9 cellular contexts compared by ENCODE assay signal in the genomic region with DNA sequence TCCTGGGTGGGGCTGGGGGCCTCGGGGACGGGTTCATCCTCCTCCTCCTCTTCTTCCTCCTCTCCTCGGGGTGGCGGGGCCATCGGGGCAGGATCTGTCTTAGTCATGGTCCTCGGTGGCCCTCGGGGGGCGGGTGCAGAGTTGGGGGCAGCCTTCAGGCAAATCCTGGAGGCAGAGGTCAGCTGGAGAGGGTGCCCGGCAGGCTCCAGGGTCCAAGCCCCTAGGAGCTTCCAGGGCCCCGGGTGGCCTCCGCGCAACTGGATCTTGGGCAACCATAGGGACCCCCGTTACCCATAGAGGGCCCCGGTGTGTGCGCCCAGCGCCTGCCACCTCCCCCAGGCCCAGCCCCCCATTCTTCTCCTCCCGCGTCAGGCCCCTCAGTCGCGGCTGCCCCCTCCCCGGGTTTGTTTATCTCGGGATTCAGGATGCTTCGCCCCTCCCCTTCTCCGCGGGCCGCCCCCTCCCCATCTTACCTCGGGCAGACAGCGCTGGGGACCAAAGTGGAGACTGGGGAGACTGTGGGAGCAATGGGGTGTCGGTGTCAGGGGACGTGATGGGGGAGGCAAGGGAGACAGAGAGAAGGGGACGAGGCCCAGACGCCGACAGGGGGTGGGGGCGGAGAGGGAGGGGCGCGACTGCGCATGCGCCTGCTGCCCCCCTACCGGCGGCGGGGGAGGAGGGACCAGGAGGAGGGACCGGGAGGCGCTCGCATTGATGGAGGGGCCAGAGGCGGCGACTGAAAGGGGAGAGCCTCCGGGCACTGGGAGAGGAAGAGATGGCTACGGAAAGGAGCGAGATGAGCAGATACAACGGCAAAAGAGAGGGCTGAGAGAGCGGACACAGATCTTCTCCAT. TPM values are rescaled to one million over a fixed set of nuclear protein-coding genes. Genes with fewer than 3 reads are reported as not detected.
DNase-seq lines count a peak whose midpoint lies in the region; ATAC-seq and TF ChIP-seq lines count a peak whose summit lies in the region.
"Had no signal": no experiment of that assay in that cellular context is flagged by ENCODE, and none has a peak within 500 bp of the region (broad histone marks: within the 10 kb centered on the region; RNA-seq: fewer than 3 reads in every experiment).

A gene with protein sequence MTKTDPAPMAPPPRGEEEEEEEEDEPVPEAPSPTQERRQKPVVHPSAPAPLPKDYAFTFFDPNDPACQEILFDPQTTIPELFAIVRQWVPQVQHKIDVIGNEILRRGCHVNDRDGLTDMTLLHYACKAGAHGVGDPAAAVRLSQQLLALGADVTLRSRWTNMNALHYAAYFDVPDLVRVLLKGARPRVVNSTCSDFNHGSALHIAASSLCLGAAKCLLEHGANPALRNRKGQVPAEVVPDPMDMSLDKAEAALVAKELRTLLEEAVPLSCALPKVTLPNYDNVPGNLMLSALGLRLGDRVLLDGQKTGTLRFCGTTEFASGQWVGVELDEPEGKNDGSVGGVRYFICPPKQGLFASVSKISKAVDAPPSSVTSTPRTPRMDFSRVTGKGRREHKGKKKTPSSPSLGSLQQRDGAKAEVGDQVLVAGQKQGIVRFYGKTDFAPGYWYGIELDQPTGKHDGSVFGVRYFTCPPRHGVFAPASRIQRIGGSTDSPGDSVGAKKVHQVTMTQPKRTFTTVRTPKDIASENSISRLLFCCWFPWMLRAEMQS (minus strand): TSS at position 623 of the 854 bp plus-strand sequence. CDS start 516 bp downstream, at position 107.

- H4K8ac ChIP-seq in mesenchymal stem cell (ENCODE audit: low read length) = peak within 1 kb of the TSS; percentile 93

- POLR2A ChIA-PET in BJ (lab: Charles Lee) = no interaction called here
- POLR2A ChIA-PET in activated CD8-positive, alpha-beta T cell treated with anti-CD3 and anti-CD28 coated beads for 36 hours (lab: Charles Lee) = no interaction called here

- intact Hi-C loops in activated CD8-positive, alpha-beta T cell treated with anti-CD3 and anti-CD28 coated beads for 36 hours (cut with micrococcal nuclease) = no loop called here

- peak; percentile 66 for ATAC-seq in activated CD8-positive, alpha-beta T cell treated with anti-CD3 and anti-CD28 coated beads for 36 hours
- no peak for ATAC-seq in HG03139 (IDR thresholded peaks at IDR 0.05; ENCODE audit: unreplicated experiment)
- no peak for ATAC-seq in HG02973 (IDR thresholded peaks at IDR 0.05; ENCODE audit: unreplicated experiment)

- H3K36me3 ChIP-seq in BJ (ENCODE audit: control insufficient read depth, insufficient read depth, low read length) (peaks cover 3% of the 10 kb centered on the region; the same call in 1 of the 2 replicates), KOPT-K1 (ENCODE audit: insufficient read depth, low read length) (peaks cover 13% of the 10 kb centered on the region), mesenchymal stem cell (ENCODE audit: control insufficient read depth in 1 of 2, insufficient read depth in 2 of 2, low read depth in 1 of 2, low read length in 2 of 2) (peaks cover 21 to 22% of the 10 kb centered on the region in 2 experiments)

- peak within 1 kb of the TSS; percentile 60 for H2BK15ac ChIP-seq in mesenchymal stem cell (ENCODE audit: low read depth, poor library complexity, severe bottlenecking)

- peak within 1 kb of the TSS in 1 of 2 experiments; percentile 43 for H2BK12ac ChIP-seq in mesenchymal stem cell (ENCODE audit: low read length in 2 of 2)

- H2AK5ac ChIP-seq in mesenchymal stem cell (ENCODE audit: low read length, severe bottlenecking) = no peak within 1 kb of the TSS

- H3K9me3 Mint-ChIP-seq in activated CD8-positive, alpha-beta T cell treated with anti-CD3 and anti-CD28 coated beads for 36 hours = no peaks in the 10 kb centered on the region

- no peak within 1 kb of the TSS for H2BK5ac ChIP-seq in mesenchymal stem cell (ENCODE audit: low read depth, low read length, poor library complexity, severe bottlenecking)

- peak within 1 kb of the TSS; percentile 81 to 94 for H3K4ac ChIP-seq in mesenchymal stem cell (ENCODE audit: low read depth in 1 of 2, low read length in 2 of 2)

- H3K23ac ChIP-seq in mesenchymal stem cell (ENCODE audit: low read length in 2 of 2) = no peak within 1 kb of the TSS

- peak within 1 kb of the TSS in 1 of 2 experiments; percentile 94 for H3K14ac ChIP-seq in mesenchymal stem cell (ENCODE audit: low read length in 2 of 2)

- peaks cover 17% of the 10 kb centered on the region for H3K79me1 ChIP-seq in mesenchymal stem cell (replicated peaks; ENCODE audit: low read length, poor library complexity, severe bottlenecking)

- H2AFZ ChIP-seq in mesenchymal stem cell (ENCODE audit: low read depth, low read length) = peak within 1 kb of the TSS; percentile 99

- H3K4me1 ChIP-seq in mesenchymal stem cell (ENCODE audit: control insufficient read depth, insufficient read depth, low read depth, low read length) = peaks cover 7% of the 10 kb centered on the region

- peak within 1 kb of the TSS; percentile 84 for H4K91ac ChIP-seq in mesenchymal stem cell (ENCODE audit: low read length)

- H3K36me3 Mint-ChIP-seq in activated CD8-positive, alpha-beta T cell treated with anti-CD3 and anti-CD28 coated beads for 36 hours (ENCODE audit: low read depth) = peaks cover 12% of the 10 kb centered on the region

- CTCF ChIA-PET in BJ (lab: Yijun Ruan, JAX) = interaction anchor here (2.2 kb wide), 1 partner anchor 10 kb away, joined by 7 read pairs; no protein-coding TSS in a partner anchor
- CTCF ChIA-PET in activated CD8-positive, alpha-beta T cell treated with anti-CD3 and anti-CD28 coated beads for 36 hours (lab: Charles Lee) = no interaction called here

- H3K27me3 Mint-ChIP-seq in activated CD8-positive, alpha-beta T cell treated with anti-CD3 and anti-CD28 coated beads for 36 hours = peaks cover 2% of the 10 kb centered on the region

- peak within 1 kb of the TSS; percentile 95 for H3K4me2 ChIP-seq in mesenchymal stem cell (ENCODE audit: low read length, poor library complexity, severe bottlenecking)

- H3K9ac ChIP-seq in mesenchymal stem cell (ENCODE audit: low read length) = peak within 1 kb of the TSS; percentile 89

- H3K27ac ChIP-seq in KOPT-K1 (ENCODE audit: low read depth, low read length, poor library complexity, severe bottlenecking) = peak within 1 kb of the TSS; percentile 12
- no peak within 1 kb of the TSS for H3K27ac ChIP-seq in mesenchymal stem cell (ENCODE audit: low read length, poor library complexity, severe bottlenecking)
- H3K27ac ChIP-seq: neutrophil had no signal

- H3K9me3 ChIP-seq in KOPT-K1 (ENCODE audit: insufficient read depth, low read length, poor library complexity, severe bottlenecking) = no peaks in the 10 kb centered on the region
- no peaks in the 10 kb centered on the region for H3K9me3 ChIP-seq in mesenchymal stem cell (ENCODE audit: control insufficient read depth, low read length)
- H3K9me3 ChIP-seq: neutrophil had no signal

- H3K18ac ChIP-seq in mesenchymal stem cell (ENCODE audit: low read depth in 1 of 2, low read length in 2 of 2) = peak within 1 kb of the TSS; percentile 23 to 95

- 7% methylated on average over 31 of the region's 51 CpGs for WGBS in mesenchymal stem cell

- peaks cover 25% of the 10 kb centered on the region for H3K4me1 Mint-ChIP-seq in activated CD8-positive, alpha-beta T cell treated with anti-CD3 and anti-CD28 coated beads for 36 hours (ENCODE audit: low read depth)

- peak within 1 kb of the TSS; percentile 38 for H3K4me3 Mint-ChIP-seq in activated CD8-positive, alpha-beta T cell treated with anti-CD3 and anti-CD28 coated beads for 36 hours

- no peaks in the 10 kb centered on the region for H3K27me3 ChIP-seq in BJ (ENCODE audit: control insufficient read depth, insufficient read depth, low read length)
- no peaks in the 10 kb centered on the region for H3K27me3 ChIP-seq in mesenchymal stem cell (ENCODE audit: control insufficient read depth in 1 of 2, insufficient read depth in 1 of 2, low read length in 2 of 2)

- H3K27ac Mint-ChIP-seq in activated CD8-positive, alpha-beta T cell treated with anti-CD3 and anti-CD28 coated beads for 36 hours = no peak within 1 kb of the TSS

- TF ChIP-seq CTCF in BJ (IDR thresholded peaks at IDR 0.05; ENCODE audit: insufficient read depth, low read depth, low read length) = 0 out of 2 replicates have a peak, but pooled peaks have one; percentile 10
- TF ChIP-seq CTCF in activated CD8-positive, alpha-beta T cell treated with anti-CD3 and anti-CD28 coated beads for 36 hours (IDR thresholded peaks at IDR 0.05) = no peak

- peak within 1 kb of the TSS; percentile 46 for H2BK120ac ChIP-seq in mesenchymal stem cell (ENCODE audit: low read depth, low read length)

- H3K4me3 ChIP-seq in BJ (ENCODE audit: low read depth, low read length) (peak within 1 kb of the TSS; percentile 99), mesenchymal stem cell (ENCODE audit: insufficient read depth in 1 of 2, low read depth in 1 of 2, low read length in 2 of 2) (peak within 1 kb of the TSS; percentile 86 to 87)

- no peak for DNase-seq in BJ (ENCODE audit: low read depth)
- DNase-seq in activated CD8-positive, alpha-beta T cell treated with anti-CD3 and anti-CD28 coated beads for 36 hours = peak; percentile 42
- DNase-seq in epidermal melanocyte (ENCODE audit: insufficient read length, low spot score) = peak; percentile 99
- DNase-seq in mesenchymal stem cell = peak; percentile 73
- DNase-seq in stimulated activated CD8-positive, alpha-beta memory T cell treated with anti-CD3 and anti-CD28 coated beads, Interleukin-15, amount 100 ng/mL, for 24 hours (ENCODE audit: low read depth) = peak; percentile 19

RNA-seq across cellular contexts. Expression of the gene that starts here (rescaled TPM):
- polyA plus RNA-seq in BJ (2011; rRNA removed) = 14.7 and 23.9 TPM in 2 replicates
- 26.3 and 61.1 TPM in 2 replicates for polyA minus RNA-seq in BJ (2011; rRNA and poly(A)+ RNA removed)
- 1 to 10 TPM in 1 of 2 experiments, under 1 TPM in 1; 0.74 to 1.2 TPM for total RNA-seq in activated CD8-positive, alpha-beta T cell treated with anti-CD3 and anti-CD28 coated beads for 36 hours
- 66.5 TPM for polyA plus RNA-seq in mesenchymal stem cell (2013, experiment 1 of 2)
- polyA plus RNA-seq in mesenchymal stem cell (2013, experiment 2 of 2) = 62.3 TPM
